In the genomic region with DNA sequence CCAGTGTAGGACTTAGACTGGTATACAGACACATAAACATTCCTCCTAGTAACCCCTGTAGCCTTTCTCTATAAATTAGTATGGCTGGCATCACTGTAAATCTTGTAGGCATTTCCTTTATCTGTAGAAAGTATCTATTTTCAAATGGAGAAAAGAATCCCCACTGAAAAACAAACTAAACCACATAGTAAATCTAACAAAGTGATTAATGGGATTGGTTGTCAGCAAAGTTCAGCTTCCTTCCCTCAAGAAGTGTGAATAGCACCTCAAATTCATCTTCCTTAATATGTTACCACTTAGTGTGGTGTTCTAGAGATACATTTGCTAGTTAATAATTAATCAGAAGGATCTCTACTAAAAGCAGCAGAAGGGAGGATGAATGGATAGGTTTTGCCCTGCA, we compare ENCODE assay signal across 20 cellular contexts.
"Had no signal": no experiment of that assay in that cellular context is flagged by ENCODE, and none has a peak within 500 bp of the region (broad histone marks: within the 10 kb centered on the region; RNA-seq: fewer than 3 reads in every experiment).

No MANE protein-coding gene starts in this region.

- DNase-seq: activated CD4-positive, alpha-beta T cell treated with anti-CD3 and anti-CD28 coated beads for 4 hours; activated CD4-positive, alpha-beta T cell treated with anti-CD3 and anti-CD28 coated beads, Interleukin-2, amount 50 U/mL, for 4 hours; activated CD8-positive, alpha-beta memory T cell treated with anti-CD3 and anti-CD28 coated beads, Interleukin-2, amount 50 U/mL, for 48 hours; activated CD8-positive, alpha-beta T cell treated with anti-CD3 and anti-CD28 coated beads, Interleukin-2, amount 10 ng/mL, durations not matched to agents 7 days and 5 days; activated naive CD4-positive, alpha-beta T cell treated with anti-CD3 and anti-CD28 coated beads, Interleukin-2, amount 50 U/mL, for 16 hours; activated naive CD8-positive, alpha-beta T cell treated with anti-CD3 and anti-CD28 coated beads, Interleukin-2, amount 10 ng/mL, durations not matched to agents 7 days and 5 days; activated T-cell treated with anti-CD3 and anti-CD28 coated beads, Interleukin-2, amount 50 U/mL, for 1 hour; adrenal gland; anterior cingulate cortex; NCI-H1092; NCI-H1417; NCI-H1930; NCI-H2171; NCI-H2227 treated with DMSO at 0.1 percent for 48 hours; NCI-H446 treated with DMSO at 0.1 percent for 48 hours; NCI-H524 treated with DMSO at 0.1 percent for 48 hours; NCI-H82 had no signal

- H3K4me3 ChIP-seq: adrenal gland had no signal

- H3K36me3 Mint-ChIP-seq: activated naive CD8-positive, alpha-beta T cell treated with anti-CD3 and anti-CD28 coated beads, Interleukin-2, amount 10 ng/mL, durations not matched to agents 7 days and 5 days had no signal

- H3K4me3 Mint-ChIP-seq: activated CD8-positive, alpha-beta T cell treated with anti-CD3 and anti-CD28 coated beads, Interleukin-2, amount 10 ng/mL, durations not matched to agents 7 days and 5 days; activated naive CD8-positive, alpha-beta T cell treated with anti-CD3 and anti-CD28 coated beads, Interleukin-2, amount 10 ng/mL, durations not matched to agents 7 days and 5 days; T-helper 1 cell treated with Interleukin-12 subunit alpha and Interleukin-12 subunit beta and Interleukin-4 antibody, amounts not matched to agents 30 μg/mL and 1 μg/mL, for 36 hours had no signal

- H3K4me1 Mint-ChIP-seq: activated naive CD8-positive, alpha-beta T cell treated with anti-CD3 and anti-CD28 coated beads, Interleukin-2, amount 10 ng/mL, durations not matched to agents 7 days and 5 days had no signal

- H3K9me3 ChIP-seq: adrenal gland had no signal

- H3K4me1 ChIP-seq: adrenal gland had no signal

- H3K36me3 ChIP-seq: adrenal gland had no signal

- ATAC-seq: activated CD4-positive, CD25-positive, alpha-beta regulatory T cell treated with anti-CD3 and anti-CD28 coated beads, Interleukin-2, amount 50 U/mL, for 24 hours; activated CD8-positive, alpha-beta T cell treated with anti-CD3 and anti-CD28 coated beads, Interleukin-2, amount 10 ng/mL, durations not matched to agents 7 days and 5 days; Right ventricle myocardium inferior had no signal

- H3K27me3 ChIP-seq: adrenal gland had no signal

- H3K27ac Mint-ChIP-seq: activated CD8-positive, alpha-beta T cell treated with anti-CD3 and anti-CD28 coated beads, Interleukin-2, amount 10 ng/mL, durations not matched to agents 7 days and 5 days; activated naive CD8-positive, alpha-beta T cell treated with anti-CD3 and anti-CD28 coated beads, Interleukin-2, amount 10 ng/mL, durations not matched to agents 7 days and 5 days; T-helper 1 cell treated with Interleukin-12 subunit alpha and Interleukin-12 subunit beta and Interleukin-4 antibody, amounts not matched to agents 30 μg/mL and 1 μg/mL, for 36 hours had no signal

- H3K9me3 Mint-ChIP-seq: activated naive CD8-positive, alpha-beta T cell treated with anti-CD3 and anti-CD28 coated beads, Interleukin-2, amount 10 ng/mL, durations not matched to agents 7 days and 5 days; T-helper 1 cell treated with Interleukin-12 subunit alpha and Interleukin-12 subunit beta and Interleukin-4 antibody, amounts not matched to agents 30 μg/mL and 1 μg/mL, for 36 hours had no signal

- H3K27ac ChIP-seq: adrenal gland had no signal
